In genomic region chr19:14366529-14366928, GRCh38 we compare ENCODE assay signal across 8 cellular contexts. TPM values are rescaled to one million over a fixed set of nuclear protein-coding genes. Genes with fewer than 3 reads are reported as not detected.
DNase-seq lines count a peak whose midpoint lies in the region; ATAC-seq, FAIRE-seq and TF ChIP-seq lines count a peak whose summit lies in the region.

No MANE protein-coding gene starts in this region.

- FAIRE-seq in GM12878 (lab: Jason Lieb, UNC) = peak; percentile 96

- no peaks in the 10 kb centered on the region for H3K27me3 ChIP-seq in GM12878 (replicated peaks in 1 of 2; ENCODE audit: control insufficient read depth in 2 of 2, insufficient read depth in 2 of 2, low read length in 1 of 2)

- no peak overlapping the region; the same call in 1 of the 2 replicates for H3K9ac ChIP-seq in GM12878 (ENCODE audit: control insufficient read depth, insufficient read depth, low read length)

- H3K27ac Mint-ChIP-seq in immature natural killer cell = peak overlapping the region; percentile 92 to 100 (median 96)

- ATAC-seq in GM21528 (IDR thresholded peaks at IDR 0.05; ENCODE audit: low FRiP score, unreplicated experiment) = peak; percentile 33
- peak; percentile 63 for ATAC-seq in GM12878

- intact Hi-C loops in GM12878 (cut with micrococcal nuclease; ENCODE audit: unreplicated experiment) = no loop called here

- no peaks in the 10 kb centered on the region for H3K79me2 ChIP-seq in GM12878 (ENCODE audit: control insufficient read depth, insufficient read depth, low read length)

- H3K36me3 Mint-ChIP-seq in immature natural killer cell = no peaks in the 10 kb centered on the region

- TF ChIP-seq CTCF in GM12878 (IDR thresholded peaks at IDR 0.05 in 2 of 3, conservative IDR thresholded peaks at IDR 0.05 in 1 of 3; ENCODE audit: control insufficient read depth in 2 of 3, extremely low read depth in 1 of 3, insufficient read depth in 1 of 3, low read depth in 3 of 3, low read length in 3 of 3) = no peak

- H3K4me2 ChIP-seq in GM12878 (ENCODE audit: control insufficient read depth, insufficient read depth) = peak overlapping the region; percentile 36

- POLR2A ChIA-PET in GM12878 (lab: Charles Lee) = interaction anchor here (0.5 to 10.8 kb wide), 8 partner anchors 8 to 64 kb away, joined by 3 to 331 read pairs (median 3); partner anchors contain the start of gene ADGRE5

- H2AFZ ChIP-seq in GM12878 (ENCODE audit: control insufficient read depth, low read depth, low read length) = peak overlapping the region; percentile 46; the same call in 1 of the 2 replicates

- RAD21 ChIA-PET in GM12878 (lab: Charles Lee; ENCODE audit: unreplicated experiment) = interaction anchor here (0.8 to 12.1 kb wide), 7 partner anchors 9 to 230 kb away, joined by 3 to 270 read pairs (median 4); partner anchors contain the start of genes ADGRE5 and ASF1B

- peak; percentile 48; the same call in 1 of the 2 replicates for TF ChIP-seq POLR2A in GM12878 (IDR thresholded peaks at IDR 0.05; ENCODE audit: low read depth, low read length)

- peaks cover 59% of the 10 kb centered on the region for H3K4me1 ChIP-seq in GM12878 (ENCODE audit: control insufficient read depth, insufficient read depth, low read length)

- no peaks in the 10 kb centered on the region for H4K20me1 ChIP-seq in GM12878 (ENCODE audit: control insufficient read depth, insufficient read depth)

- no peaks in the 10 kb centered on the region for H3K9me3 Mint-ChIP-seq in immature natural killer cell

- no peak overlapping the region for H3K4me3 ChIP-seq in GM12878

- peak overlapping the region; percentile 36; the same call in 1 of the 2 replicates for H3K27ac ChIP-seq in GM12878 (ENCODE audit: control insufficient read depth, insufficient read depth)

- CTCF ChIA-PET in GM12878 (lab: Yijun Ruan, JAX) = interaction anchor here (1.0 to 6.1 kb wide), 7 partner anchors 12 to 50 kb away, joined by 3 to 70 read pairs (median 6); partner anchors contain the start of gene ADGRE5

- no peaks in the 10 kb centered on the region for H3K36me3 ChIP-seq in GM12878 (ENCODE audit: control insufficient read depth in 2 of 2, insufficient read depth in 2 of 2, low read length in 1 of 2)

- SMC1A ChIA-PET in GM12878 (lab: Charles Lee; ENCODE audit: uncharacterized antibody, unreplicated experiment) = interaction anchor here (1.0 to 17.2 kb wide), 9 partner anchors 9 to 335 kb away, joined by 3 to 297 read pairs (median 5); partner anchors contain the start of genes ADGRE5, IL27RA and PKN1

- TF ChIP-seq EP300 in GM12878 (IDR thresholded peaks at IDR 0.05; ENCODE audit: borderline replicate concordance in 1 of 2, control insufficient read depth in 1 of 2, low read depth in 2 of 2, low read length in 2 of 2) = no peak

- no peaks in the 10 kb centered on the region for H3K9me3 ChIP-seq in GM12878 (replicated peaks; ENCODE audit: control insufficient read depth, insufficient read depth, low read length)

- in situ Hi-C loops in GM12878 (cut with MboI) = no loop called here

- no peak for TF ChIP-seq RAD21 in GM12878 (IDR thresholded peaks at IDR 0.05; ENCODE audit: insufficient read depth, low read depth, low read length)

- 0% methylated on average over 3 of the region's 3 CpGs for WGBS in GM12878 (ENCODE audit: insufficient coverage, insufficient replicate concordance, low lambda C conversion rate, missing lambda C conversion rate)

- peak overlapping the region; percentile 59 to 86 (median 76) for H3K4me3 Mint-ChIP-seq in immature natural killer cell

- peaks cover 80 to 81% of the 10 kb centered on the region in 2 donors for H3K4me1 Mint-ChIP-seq in immature natural killer cell

- peaks cover 24 to 30% (median 27%) of the 10 kb centered on the region in 3 donors for H3K27me3 Mint-ChIP-seq in immature natural killer cell (ENCODE audit: low read depth in 3 of 3)

- no TSS peak for BruUV-seq in GM12878 (replicated peaks; lab: Mats Ljungman, UMichigan)

- DNase-seq in CD1c-positive myeloid dendritic cell (ENCODE audit: extremely low spot score) (peak; percentile 88), NCI-H1436 treated with DMSO at 0.1 percent for 48 hours (lab: John Stamatoyannopoulos, UW) (peak; percentile 82), UCSD-AML1 (lab: John Stamatoyannopoulos, UW; ENCODE audit: unreplicated experiment) (peak; percentile 65), GM12878 (ENCODE audit: low read depth, low spot score) (peak; percentile 98), immature natural killer cell (peak; percentile 82 to 89 (median 86)), SKM-1 (lab: John Stamatoyannopoulos, UW; ENCODE audit: unreplicated experiment) (no peak)
- peak; percentile 76 to 86 for DNase-seq in stimulated activated CD4-positive, alpha-beta T cell treated with anti-CD3 and anti-CD28 coated beads, Interleukin-4, amount 100 ng/mL, for 48 hours (ENCODE audit: low read depth in 2 of 2)

TF ChIP-seq in GM12878, 131 proteins besides CTCF, POLR2A, EP300 and RAD21 (continues in another document):
- TF ChIP-seq ZNF274 (IDR thresholded peaks at IDR 0.05; ENCODE audit: insufficient read depth, insufficient read length) (no peak), NFIC (IDR thresholded peaks at IDR 0.05; ENCODE audit: low read depth, low read length) (no peak), CHD1 (IDR thresholded peaks at IDR 0.05; ENCODE audit: low read depth, low read length) (no peak)
- TF ChIP-seq, protein P1, sequence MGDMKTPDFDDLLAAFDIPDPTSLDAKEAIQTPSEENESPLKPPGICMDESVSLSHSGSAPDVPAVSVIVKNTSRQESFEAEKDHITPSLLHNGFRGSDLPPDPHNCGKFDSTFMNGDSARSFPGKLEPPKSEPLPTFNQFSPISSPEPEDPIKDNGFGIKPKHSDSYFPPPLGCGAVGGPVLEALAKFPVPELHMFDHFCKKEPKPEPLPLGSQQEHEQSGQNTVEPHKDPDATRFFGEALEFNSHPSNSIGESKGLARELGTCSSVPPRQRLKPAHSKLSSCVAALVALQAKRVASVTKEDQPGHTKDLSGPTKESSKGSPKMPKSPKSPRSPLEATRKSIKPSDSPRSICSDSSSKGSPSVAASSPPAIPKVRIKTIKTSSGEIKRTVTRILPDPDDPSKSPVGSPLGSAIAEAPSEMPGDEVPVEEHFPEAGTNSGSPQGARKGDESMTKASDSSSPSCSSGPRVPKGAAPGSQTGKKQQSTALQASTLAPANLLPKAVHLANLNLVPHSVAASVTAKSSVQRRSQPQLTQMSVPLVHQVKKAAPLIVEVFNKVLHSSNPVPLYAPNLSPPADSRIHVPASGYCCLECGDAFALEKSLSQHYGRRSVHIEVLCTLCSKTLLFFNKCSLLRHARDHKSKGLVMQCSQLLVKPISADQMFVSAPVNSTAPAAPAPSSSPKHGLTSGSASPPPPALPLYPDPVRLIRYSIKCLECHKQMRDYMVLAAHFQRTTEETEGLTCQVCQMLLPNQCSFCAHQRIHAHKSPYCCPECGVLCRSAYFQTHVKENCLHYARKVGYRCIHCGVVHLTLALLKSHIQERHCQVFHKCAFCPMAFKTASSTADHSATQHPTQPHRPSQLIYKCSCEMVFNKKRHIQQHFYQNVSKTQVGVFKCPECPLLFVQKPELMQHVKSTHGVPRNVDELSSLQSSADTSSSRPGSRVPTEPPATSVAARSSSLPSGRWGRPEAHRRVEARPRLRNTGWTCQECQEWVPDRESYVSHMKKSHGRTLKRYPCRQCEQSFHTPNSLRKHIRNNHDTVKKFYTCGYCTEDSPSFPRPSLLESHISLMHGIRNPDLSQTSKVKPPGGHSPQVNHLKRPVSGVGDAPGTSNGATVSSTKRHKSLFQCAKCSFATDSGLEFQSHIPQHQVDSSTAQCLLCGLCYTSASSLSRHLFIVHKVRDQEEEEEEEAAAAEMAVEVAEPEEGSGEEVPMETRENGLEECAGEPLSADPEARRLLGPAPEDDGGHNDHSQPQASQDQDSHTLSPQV (IDR thresholded peaks at IDR 0.05) = no peak

RNA-seq across cellular contexts. Expression of gene ADGRE5, which starts 14.7 kb away (rescaled TPM):
- 147 and 180 TPM in 2 replicates for total RNA-seq in GM12878 (2013; cell fraction: nucleolus; rRNA removed)
- total RNA-seq in GM12878 (2014; rRNA removed) (75.3 and 81.7 TPM in 2 replicates), GM12878 (2014; rRNA removed; fragmentation: Illumina TruSeq; extraction: Trizol) (20.7 and 23.9 TPM in 2 replicates), GM12878 (2021) (103 and 111 TPM in 2 replicates)
- polyA plus RNA-seq in GM12878 (2011; ENCODE audit: low read depth) = 23.2 TPM
- polyA plus RNA-seq in GM12878 (2011; rRNA removed) (19.1 and 31.8 TPM in 2 replicates), GM12878 (2014; fragmentation: Illumina TruSeq; extraction: Trizol) (31.0 and 48.2 TPM in 2 replicates), GM12878 (2014; fragmentation: Nextera tagmentation; extraction: Ambion mirVana) (1 to 10 TPM; 4.0 to 4.5 TPM), GM12878 (2014; rRNA removed) (59.7 and 67.2 TPM in 2 replicates), GM12878 (2016; fragmentation: Nextera tagmentation; extraction: Ambion mirVana) (10 to 100 TPM; 66.3 to 71.8 TPM), immature natural killer cell (100 to 1,000 TPM; 360 to 783 (median 485) TPM)
- 42.8 and 43.6 TPM in 2 replicates for polyA plus RNA-seq in GM12878 (2011; cell fraction: cytosol; rRNA removed)
- polyA plus RNA-seq in GM12878 (2011; cell fraction: nucleus; rRNA removed) = 211 and 230 TPM in 2 replicates
- polyA plus RNA-seq in GM12878 (2012) = 62.9 and 69.7 TPM in 2 replicates
- 58.1 and 96.5 TPM in 2 replicates for polyA minus RNA-seq in GM12878 (2011; rRNA and poly(A)+ RNA removed)
- polyA minus RNA-seq in GM12878 (2011; cell fraction: cytosol; rRNA and poly(A)+ RNA removed) = 35.2 and 47.0 TPM in 2 replicates
- polyA minus RNA-seq in GM12878 (2011; cell fraction: nucleus; rRNA and poly(A)+ RNA removed) = 50.1 and 74.1 TPM in 2 replicates

RNA-seq across cellular contexts. Expression of gene DDX39A, which starts 52.6 kb away (rescaled TPM):
- total RNA-seq in GM12878 (2013; cell fraction: nucleolus; rRNA removed) = 162 and 204 TPM in 2 replicates
- total RNA-seq in GM12878 (2014; rRNA removed) (248 and 280 TPM in 2 replicates), GM12878 (2014; rRNA removed; fragmentation: Illumina TruSeq; extraction: Trizol) (109 and 116 TPM in 2 replicates), GM12878 (2021) (218 and 236 TPM in 2 replicates)
- polyA plus RNA-seq in GM12878 (2011; ENCODE audit: low read depth) = 90.3 TPM
- polyA plus RNA-seq in GM12878 (2011; rRNA removed) (56.8 and 134 TPM in 2 replicates), GM12878 (2014; fragmentation: Illumina TruSeq; extraction: Trizol) (40.7 and 113 TPM in 2 replicates), GM12878 (2014; fragmentation: Nextera tagmentation; extraction: Ambion mirVana) (100 to 1,000 TPM; 168 to 212 TPM), GM12878 (2014; rRNA removed) (249 and 298 TPM in 2 replicates), GM12878 (2016; fragmentation: Nextera tagmentation; extraction: Ambion mirVana) (100 to 1,000 TPM; 356 to 378 TPM), immature natural killer cell (100 to 1,000 TPM; 117 to 177 (median 144) TPM)
- polyA plus RNA-seq in GM12878 (2011; cell fraction: cytosol; rRNA removed) = 158 and 220 TPM in 2 replicates
- 1,234 and 1,343 TPM in 2 replicates for polyA plus RNA-seq in GM12878 (2011; cell fraction: nucleus; rRNA removed)
- 147 and 173 TPM in 2 replicates for polyA plus RNA-seq in GM12878 (2012)
- polyA minus RNA-seq in GM12878 (2011; rRNA and poly(A)+ RNA removed) = 84.7 and 109 TPM in 2 replicates
- polyA minus RNA-seq in GM12878 (2011; cell fraction: cytosol; rRNA and poly(A)+ RNA removed) = 46.0 and 52.9 TPM in 2 replicates
- polyA minus RNA-seq in GM12878 (2011; cell fraction: nucleus; rRNA and poly(A)+ RNA removed) = 125 and 175 TPM in 2 replicates
